In genomic region chr15:92095691-92096090, GRCh38 we compare ENCODE assay signal across 10 cellular contexts.
DNase-seq lines count a peak whose midpoint lies in the region; ATAC-seq and TF ChIP-seq lines count a peak whose summit lies in the region.
"Had no signal": no experiment of that assay in that cellular context is flagged by ENCODE, and none has a peak within 500 bp of the region (broad histone marks: within the 10 kb centered on the region; RNA-seq: fewer than 3 reads in every experiment).

No MANE protein-coding gene starts in this region.

- H3K36me3 ChIP-seq in heart right ventricle: peaks cover 0 to 32% (median 7%) of the 10 kb centered on the region in 9 donors

- H3K27ac Mint-ChIP-seq in activated T-cell treated with anti-CD3 and anti-CD28 coated beads, Interleukin-2, amount 50 U/mL, for 24 hours: peak overlapping the region; percentile 45
- no peak overlapping the region for H3K27ac Mint-ChIP-seq in stimulated activated memory B cell treated with anti-CD40 and anti-IgM and Interleukin-4, amounts not matched to agents 10 μg/mL and 1 μg/mL and 100 μg/mL, for 72 hours
- H3K27ac Mint-ChIP-seq: HFFc6 had no signal

- no peaks in the 10 kb centered on the region for H3K9me3 ChIP-seq in heart right ventricle

- no peaks in the 10 kb centered on the region for H3K27me3 ChIP-seq in heart right ventricle

- 77 to 80% methylated on average over 4 of the region's 4 CpGs for WGBS in heart right ventricle, 2 donors

- H3K36me3 Mint-ChIP-seq in activated T-cell treated with anti-CD3 and anti-CD28 coated beads, Interleukin-2, amount 50 U/mL, for 24 hours (ENCODE audit: low read depth): no peaks in the 10 kb centered on the region
- H3K36me3 Mint-ChIP-seq in stimulated activated memory B cell treated with anti-CD40 and anti-IgM and Interleukin-4, amounts not matched to agents 10 μg/mL and 1 μg/mL and 100 μg/mL, for 72 hours: no peaks in the 10 kb centered on the region
- H3K36me3 Mint-ChIP-seq: naive B cell had no signal

- intact Hi-C loops in heart right ventricle (cut with DNase I): loop anchor here (2.0 to 10.0 kb wide), 10 partner anchors 107 to 619 kb away; partner anchors contain the start of gene ST8SIA2 (in 1 of the 10)

- DNase-seq in activated T-cell treated with anti-CD3 and anti-CD28 coated beads, Interleukin-2, amount 50 U/mL, for 24 hours: no peak
- DNase-seq in activated T-cell treated with anti-CD3 and anti-CD28 coated beads for 4 hours (no peak), NB4 (ENCODE audit: low read depth) (peak; percentile 32), heart right ventricle (no peak)
- DNase-seq in stimulated activated CD4-positive, alpha-beta T cell treated with anti-CD3 and anti-CD28 coated beads, Interleukin-2, amount 100 ng/mL, for 24 hours: no peak
- DNase-seq: HFFc6, naive B cell had no signal

- peaks cover 0 to 56% (median 16%) of the 10 kb centered on the region in 9 donors for H3K4me1 ChIP-seq in heart right ventricle

- ATAC-seq in HG02678 (IDR thresholded peaks at IDR 0.05; ENCODE audit: unreplicated experiment): peak; percentile 72
- peak; percentile 24 for ATAC-seq in stimulated activated memory B cell treated with anti-CD40 and anti-IgM and Interleukin-4, amounts not matched to agents 10 μg/mL and 1 μg/mL and 100 μg/mL, for 72 hours
- no peak for ATAC-seq in HG03039 (IDR thresholded peaks at IDR 0.05; ENCODE audit: unreplicated experiment)
- ATAC-seq in heart right ventricle: no peak

- no peaks in the 10 kb centered on the region for H3K27me3 Mint-ChIP-seq in activated T-cell treated with anti-CD3 and anti-CD28 coated beads, Interleukin-2, amount 50 U/mL, for 24 hours
- H3K27me3 Mint-ChIP-seq in stimulated activated memory B cell treated with anti-CD40 and anti-IgM and Interleukin-4, amounts not matched to agents 10 μg/mL and 1 μg/mL and 100 μg/mL, for 72 hours: peaks cover 12% of the 10 kb centered on the region

- H3K4me3 ChIP-seq in NB4 (ENCODE audit: low read depth, low read length) (no peak overlapping the region), heart right ventricle (no peak overlapping the region)

- H3K9me3 Mint-ChIP-seq in activated T-cell treated with anti-CD3 and anti-CD28 coated beads, Interleukin-2, amount 50 U/mL, for 24 hours: no peaks in the 10 kb centered on the region
- H3K9me3 Mint-ChIP-seq in stimulated activated memory B cell treated with anti-CD40 and anti-IgM and Interleukin-4, amounts not matched to agents 10 μg/mL and 1 μg/mL and 100 μg/mL, for 72 hours: no peaks in the 10 kb centered on the region
- H3K9me3 Mint-ChIP-seq: HFFc6, naive B cell had no signal

- no peak for TF ChIP-seq POLR2A in NB4 (IDR thresholded peaks at IDR 0.05; ENCODE audit: extremely low read depth, insufficient read length)

- peaks cover 42% of the 10 kb centered on the region for H3K4me1 Mint-ChIP-seq in activated T-cell treated with anti-CD3 and anti-CD28 coated beads, Interleukin-2, amount 50 U/mL, for 24 hours (ENCODE audit: low read depth)
- peaks cover 18% of the 10 kb centered on the region for H3K4me1 Mint-ChIP-seq in stimulated activated memory B cell treated with anti-CD40 and anti-IgM and Interleukin-4, amounts not matched to agents 10 μg/mL and 1 μg/mL and 100 μg/mL, for 72 hours

- H3K27ac ChIP-seq in heart right ventricle: peak overlapping the region in 1 of 10 donors; percentile 44

- no peak overlapping the region for H3K4me3 Mint-ChIP-seq in activated T-cell treated with anti-CD3 and anti-CD28 coated beads, Interleukin-2, amount 50 U/mL, for 24 hours
- no peak overlapping the region for H3K4me3 Mint-ChIP-seq in stimulated activated memory B cell treated with anti-CD40 and anti-IgM and Interleukin-4, amounts not matched to agents 10 μg/mL and 1 μg/mL and 100 μg/mL, for 72 hours
- H3K4me3 Mint-ChIP-seq: HFFc6, naive B cell had no signal

- TF ChIP-seq CTCF in NB4 (IDR thresholded peaks at IDR 0.05; ENCODE audit: low read depth, low read length): no peak
- no peak for TF ChIP-seq CTCF in heart right ventricle (IDR thresholded peaks at IDR 0.05)

Comparison
In these comparisons a context has a peak if more than half of its experiments do, and no peak if none do; other contexts are left out.
1. ATAC-seq: peak in HG02678 (single experiment) and stimulated activated memory B cell treated with anti-CD40 and anti-IgM and Interleukin-4, amounts not matched to agents 10 μg/mL and 1 μg/mL and 100 μg/mL, for 72 hours (single experiment); none in HG03039 (single experiment) and heart right ventricle (0 of 8).